ENCODE assay signal across 8 cellular contexts in genomic region chr1:222618001-222618879, GRCh38. TPM values are rescaled to one million over a fixed set of nuclear protein-coding genes. Genes with fewer than 3 reads are reported as not detected.
DNase-seq lines count a peak whose midpoint lies in the region; ATAC-seq and TF ChIP-seq lines count a peak whose summit lies in the region.

A gene with protein sequence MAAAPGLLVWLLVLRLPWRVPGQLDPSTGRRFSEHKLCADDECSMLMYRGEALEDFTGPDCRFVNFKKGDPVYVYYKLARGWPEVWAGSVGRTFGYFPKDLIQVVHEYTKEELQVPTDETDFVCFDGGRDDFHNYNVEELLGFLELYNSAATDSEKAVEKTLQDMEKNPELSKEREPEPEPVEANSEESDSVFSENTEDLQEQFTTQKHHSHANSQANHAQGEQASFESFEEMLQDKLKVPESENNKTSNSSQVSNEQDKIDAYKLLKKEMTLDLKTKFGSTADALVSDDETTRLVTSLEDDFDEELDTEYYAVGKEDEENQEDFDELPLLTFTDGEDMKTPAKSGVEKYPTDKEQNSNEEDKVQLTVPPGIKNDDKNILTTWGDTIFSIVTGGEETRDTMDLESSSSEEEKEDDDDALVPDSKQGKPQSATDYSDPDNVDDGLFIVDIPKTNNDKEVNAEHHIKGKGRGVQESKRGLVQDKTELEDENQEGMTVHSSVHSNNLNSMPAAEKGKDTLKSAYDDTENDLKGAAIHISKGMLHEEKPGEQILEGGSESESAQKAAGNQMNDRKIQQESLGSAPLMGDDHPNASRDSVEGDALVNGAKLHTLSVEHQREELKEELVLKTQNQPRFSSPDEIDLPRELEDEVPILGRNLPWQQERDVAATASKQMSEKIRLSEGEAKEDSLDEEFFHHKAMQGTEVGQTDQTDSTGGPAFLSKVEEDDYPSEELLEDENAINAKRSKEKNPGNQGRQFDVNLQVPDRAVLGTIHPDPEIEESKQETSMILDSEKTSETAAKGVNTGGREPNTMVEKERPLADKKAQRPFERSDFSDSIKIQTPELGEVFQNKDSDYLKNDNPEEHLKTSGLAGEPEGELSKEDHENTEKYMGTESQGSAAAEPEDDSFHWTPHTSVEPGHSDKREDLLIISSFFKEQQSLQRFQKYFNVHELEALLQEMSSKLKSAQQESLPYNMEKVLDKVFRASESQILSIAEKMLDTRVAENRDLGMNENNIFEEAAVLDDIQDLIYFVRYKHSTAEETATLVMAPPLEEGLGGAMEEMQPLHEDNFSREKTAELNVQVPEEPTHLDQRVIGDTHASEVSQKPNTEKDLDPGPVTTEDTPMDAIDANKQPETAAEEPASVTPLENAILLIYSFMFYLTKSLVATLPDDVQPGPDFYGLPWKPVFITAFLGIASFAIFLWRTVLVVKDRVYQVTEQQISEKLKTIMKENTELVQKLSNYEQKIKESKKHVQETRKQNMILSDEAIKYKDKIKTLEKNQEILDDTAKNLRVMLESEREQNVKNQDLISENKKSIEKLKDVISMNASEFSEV (N-terminal part only) (plus strand): TSS chr1:222618097. CDS start chr1:222618111, 14 bp downstream.

- H3K4me3 Mint-ChIP-seq in IgD-negative memory B cell = peak within 1 kb of the TSS; percentile 88 to 97 (median 96)
- H3K4me3 Mint-ChIP-seq in activated naive CD8-positive, alpha-beta T cell treated with anti-CD3 and anti-CD28 coated beads for 36 hours = peak within 1 kb of the TSS; percentile 88

- peak within 1 kb of the TSS; percentile 84 for H2AFZ ChIP-seq in DND-41 (ENCODE audit: low read depth, low read length)

- peak within 1 kb of the TSS; percentile 73 to 84 for H3K4me3 ChIP-seq in DND-41 (ENCODE audit: low read depth in 1 of 2, low read length in 2 of 2)
- peak within 1 kb of the TSS; percentile 97 for H3K4me3 ChIP-seq in cardiac muscle cell
- peak within 1 kb of the TSS; percentile 60 to 100 for H3K4me3 ChIP-seq in uterus

- H3K36me3 Mint-ChIP-seq in IgD-negative memory B cell = no peaks in the 10 kb centered on the region
- H3K36me3 Mint-ChIP-seq in activated naive CD8-positive, alpha-beta T cell treated with anti-CD3 and anti-CD28 coated beads for 36 hours = peaks cover 10% of the 10 kb centered on the region

- TF ChIP-seq POLR2A in uterus (IDR thresholded peaks at IDR 0.05) = peak; percentile 31 to 47

- peak within 1 kb of the TSS; percentile 84 for H3K9ac ChIP-seq in DND-41 (ENCODE audit: low read depth, low read length)

- H3K79me2 ChIP-seq in DND-41 (ENCODE audit: insufficient read depth, low read length) = peaks cover 23% of the 10 kb centered on the region

- H3K4me1 ChIP-seq in DND-41 (ENCODE audit: insufficient read depth, low read length) = peaks cover 32% of the 10 kb centered on the region
- peaks cover 3% of the 10 kb centered on the region for H3K4me1 ChIP-seq in cardiac muscle cell (ENCODE audit: low read depth)
- no peaks in the 10 kb centered on the region for H3K4me1 ChIP-seq in uterus

- peak; percentile 52 for ATAC-seq in DND-41 (ENCODE audit: insufficient read depth, low read depth)
- peak; percentile 56 for ATAC-seq in GM21529 (IDR thresholded peaks at IDR 0.05; ENCODE audit: unreplicated experiment)
- ATAC-seq in SK-N-SH treated with all-trans-retinoic acid at 6 μM for 48 hours = peak; percentile 62

- H3K27ac ChIP-seq in DND-41 (ENCODE audit: low read length) = peak within 1 kb of the TSS; percentile 63
- peak within 1 kb of the TSS; percentile 82 for H3K27ac ChIP-seq in cardiac muscle cell
- H3K27ac ChIP-seq in uterus = peak within 1 kb of the TSS; percentile 90 to 99

- peaks cover 10% of the 10 kb centered on the region; the same call in 1 of the 2 replicates for H4K20me1 ChIP-seq in DND-41 (ENCODE audit: insufficient read depth, low read length)

- H3K9me3 Mint-ChIP-seq in IgD-negative memory B cell = no peaks in the 10 kb centered on the region
- H3K9me3 Mint-ChIP-seq in activated naive CD8-positive, alpha-beta T cell treated with anti-CD3 and anti-CD28 coated beads for 36 hours = no peaks in the 10 kb centered on the region

- peak within 1 kb of the TSS; percentile 92 to 95 (median 94) for H3K27ac Mint-ChIP-seq in IgD-negative memory B cell
- peak within 1 kb of the TSS; percentile 89 for H3K27ac Mint-ChIP-seq in activated naive CD8-positive, alpha-beta T cell treated with anti-CD3 and anti-CD28 coated beads for 36 hours

- intact Hi-C loops in uterus (cut with DNase I; ENCODE audit: low total_unique reads) = no loop called here

- H3K36me3 ChIP-seq in DND-41 (ENCODE audit: insufficient read depth, low read length) (peaks cover 13% of the 10 kb centered on the region), cardiac muscle cell (peaks cover 11% of the 10 kb centered on the region), uterus (no peaks in the 10 kb centered on the region)

- peaks cover 10 to 27% (median 22%) of the 10 kb centered on the region in 3 donors for H3K4me1 Mint-ChIP-seq in IgD-negative memory B cell
- peaks cover 33% of the 10 kb centered on the region for H3K4me1 Mint-ChIP-seq in activated naive CD8-positive, alpha-beta T cell treated with anti-CD3 and anti-CD28 coated beads for 36 hours

- no peak for TF ChIP-seq CTCF in DND-41 (IDR thresholded peaks at IDR 0.05; ENCODE audit: borderline replicate concordance, extremely low read depth, low read length, poor library complexity, severe bottlenecking)
- TF ChIP-seq CTCF in cardiac muscle cell (IDR thresholded peaks at IDR 0.05; ENCODE audit: low read depth, low read length) = no peak
- no peak for TF ChIP-seq CTCF in uterus (IDR thresholded peaks at IDR 0.05)

- H3K27me3 Mint-ChIP-seq in IgD-negative memory B cell = peaks cover 2% of the 10 kb centered on the region
- H3K27me3 Mint-ChIP-seq in activated naive CD8-positive, alpha-beta T cell treated with anti-CD3 and anti-CD28 coated beads for 36 hours = peaks cover 12% of the 10 kb centered on the region

- H3K4me2 ChIP-seq in DND-41 (ENCODE audit: insufficient read depth, low read length) = peak within 1 kb of the TSS; percentile 97

- H3K9me3 ChIP-seq in DND-41 (ENCODE audit: insufficient read depth, low read length, severe bottlenecking) (no peaks in the 10 kb centered on the region), cardiac muscle cell (ENCODE audit: low read depth) (no peaks in the 10 kb centered on the region), uterus (no peaks in the 10 kb centered on the region)

- DNase-seq in DND-41 (peak; percentile 59), cardiac muscle cell (ENCODE audit: low read depth in 1 of 2, low spot score in 1 of 2) (peak; percentile 18 to 88), pons (ENCODE audit: low spot score) (peak; percentile 59), uterus (peak; percentile 32 to 76)
- peak; percentile 79 for DNase-seq in activated naive CD8-positive, alpha-beta T cell treated with anti-CD3 and anti-CD28 coated beads for 36 hours

- H3K27me3 ChIP-seq in DND-41 (ENCODE audit: insufficient read depth, low read length, poor library complexity) = peaks cover 15% of the 10 kb centered on the region
- H3K27me3 ChIP-seq in cardiac muscle cell = peaks cover 9% of the 10 kb centered on the region
- no peaks in the 10 kb centered on the region for H3K27me3 ChIP-seq in uterus

TF ChIP-seq in SK-N-SH treated with all-trans-retinoic acid at 6 μM for 48 hours, 23 proteins besides CTCF, POLR2A, EP300 and RAD21:
- TF ChIP-seq TSHZ2 (CRISPR knock-in tag; IDR thresholded peaks at IDR 0.05) = no peak
- TF ChIP-seq ISL1 (CRISPR knock-in tag; IDR thresholded peaks at IDR 0.05) = no peak
- no peak for TF ChIP-seq ZC3H10 (CRISPR knock-in tag; IDR thresholded peaks at IDR 0.05)
- TF ChIP-seq ZFP30 (CRISPR knock-in tag; IDR thresholded peaks at IDR 0.05) = no peak
- TF ChIP-seq ZNF565 (CRISPR knock-in tag; conservative IDR thresholded peaks at IDR 0.05; ENCODE audit: low read depth) = no peak

RNA-seq across cellular contexts. Expression of the gene that starts here (rescaled TPM):
- polyA plus RNA-seq in IgD-negative memory B cell (61.3 TPM), cardiac muscle cell (32.9 and 53.8 TPM in 2 replicates)
- total RNA-seq in activated naive CD8-positive, alpha-beta T cell treated with anti-CD3 and anti-CD28 coated beads for 36 hours = 10 to 100 TPM; 46.8 to 48.6 TPM
- total RNA-seq in cardiac muscle cell (29.3 and 38.5 TPM in 2 replicates), uterus (10 to 100 TPM; 27.4 to 82.3 (median 55.7) TPM)

Comparison
In these comparisons a context has a peak if more than half of its experiments do, and no peak if none do; other contexts are left out.
1. Peak in every context shown above with its lines: DNase-seq, ATAC-seq, H3K4me3 ChIP-seq and H3K27ac ChIP-seq.